ENCODE assay signal across 11 cellular contexts in genomic region chr9:4844439-4844838, GRCh38.
"Had no signal": no experiment of that assay in that cellular context is flagged by ENCODE, and none has a peak within 500 bp of the region (broad histone marks: within the 10 kb centered on the region; RNA-seq: fewer than 3 reads in every experiment).

No MANE protein-coding gene starts in this region.

- DNase-seq: left ventricle myocardium inferior; occipital lobe; small intestine; stimulated activated CD4-positive, alpha-beta T cell treated with anti-CD3 and anti-CD28 coated beads, Interleukin-4, amount 100 ng/mL, for 4 hours; stimulated activated CD8-positive, alpha-beta memory T cell treated with anti-CD3 and anti-CD28 coated beads, Interleukin-4, amount 100 ng/mL, for 48 hours had no signal

- H3K27me3 Mint-ChIP-seq: activated naive CD4-positive, alpha-beta T cell treated with anti-CD3 and anti-CD28 coated beads, Interleukin-2, amount 50 U/mL, for 24 hours; progenitor cell of endocrine pancreas; stimulated activated naive CD8-positive, alpha-beta T cell treated with anti-CD3 and anti-CD28 coated beads, Interleukin-15, Interleukin-2, amounts not matched to agents 100 ng/mL and 50 ng/mL, for 24 hours had no signal

- H3K27ac ChIP-seq: left ventricle myocardium inferior had no signal

- H3K4me1 Mint-ChIP-seq: nephron, WTC11 had no signal

- H3K4me3 Mint-ChIP-seq: nephron; stimulated activated naive CD8-positive, alpha-beta T cell treated with anti-CD3 and anti-CD28 coated beads, Interleukin-15, Interleukin-2, amounts not matched to agents 100 ng/mL and 50 ng/mL, for 24 hours; WTC11 had no signal

- H3K9me3 ChIP-seq: left ventricle myocardium inferior had no signal

- ATAC-seq: esophagus mucosa, WTC11 had no signal

- H3K9me3 Mint-ChIP-seq: activated naive CD4-positive, alpha-beta T cell treated with anti-CD3 and anti-CD28 coated beads, Interleukin-2, amount 50 U/mL, for 24 hours; nephron; stimulated activated naive CD8-positive, alpha-beta T cell treated with anti-CD3 and anti-CD28 coated beads, Interleukin-15, Interleukin-2, amounts not matched to agents 100 ng/mL and 50 ng/mL, for 24 hours; WTC11 had no signal

- H3K27ac Mint-ChIP-seq: activated naive CD4-positive, alpha-beta T cell treated with anti-CD3 and anti-CD28 coated beads, Interleukin-2, amount 50 U/mL, for 24 hours; nephron; progenitor cell of endocrine pancreas; stimulated activated naive CD8-positive, alpha-beta T cell treated with anti-CD3 and anti-CD28 coated beads, Interleukin-15, Interleukin-2, amounts not matched to agents 100 ng/mL and 50 ng/mL, for 24 hours; WTC11 had no signal
